19 cellular contexts compared by ENCODE assay signal in genomic region chr1:203807211-203807610, GRCh38. TPM values are rescaled to one million over a fixed set of nuclear protein-coding genes. Genes with fewer than 3 reads are reported as not detected.
DNase-seq lines count a peak whose midpoint lies in the region; ATAC-seq and TF ChIP-seq lines count a peak whose summit lies in the region.
"Had no signal": no experiment of that assay in that cellular context is flagged by ENCODE, and none has a peak within 500 bp of the region (broad histone marks: within the 10 kb centered on the region; RNA-seq: fewer than 3 reads in every experiment).

No MANE protein-coding gene starts in this region.

- H3K9me3 Mint-ChIP-seq in T-cell, result no peaks in the 10 kb centered on the region
- H3K9me3 Mint-ChIP-seq: IgD-negative memory B cell, nephron had no signal

- no peak overlapping the region for H3K14ac ChIP-seq in mesenchymal stem cell (ENCODE audit: low read length in 2 of 2)

- peaks cover 46 to 57% (median 46%) of the 10 kb centered on the region in 3 donors for H3K4me1 Mint-ChIP-seq in T-cell

- 96% methylated on average over 2 of the region's 2 CpGs for WGBS in mesenchymal stem cell

- CTCF ChIA-PET in AG04449 (lab: Yijun Ruan, JAX) (no interaction called here), T-cell (lab: Charles Lee) (interaction anchor here in 1 of 2 donors (0.5 to 0.7 kb wide), 2 partner anchors 15 to 75 kb away, joined by 3 to 4 read pairs; no protein-coding TSS in a partner anchor)

- POLR2A ChIA-PET in AG04449 (lab: Yijun Ruan, JAX) (interaction anchor here (0.6 to 1.2 kb wide), 4 partner anchors 9 to 180 kb away, joined by 3 to 6 read pairs (median 3); partner anchors contain the start of genes ATP2B4, ZBED6 and ZC3H11A), T-cell (lab: Charles Lee) (interaction anchor here in 1 of 2 donors (0.6 kb wide), 1 partner anchor 47 kb away, joined by 3 read pairs; no protein-coding TSS in a partner anchor)

- H2BK5ac ChIP-seq in mesenchymal stem cell (ENCODE audit: low read depth, low read length, poor library complexity, severe bottlenecking), result no peak overlapping the region

- no peak overlapping the region for H3K18ac ChIP-seq in mesenchymal stem cell (ENCODE audit: low read depth in 1 of 2, low read length in 2 of 2)

- peak overlapping the region; percentile 10 for H3K9ac ChIP-seq in mesenchymal stem cell (ENCODE audit: low read length)

- no peak overlapping the region for H3K4me2 ChIP-seq in mesenchymal stem cell (ENCODE audit: low read length, poor library complexity, severe bottlenecking)

- TF ChIP-seq CTCF in AG04449 (IDR thresholded peaks at IDR 0.05; ENCODE audit: insufficient read depth, low read length, missing control alignments), result no peak
- peak; percentile 3 for TF ChIP-seq CTCF in astrocyte of the spinal cord (IDR thresholded peaks at IDR 0.05; ENCODE audit: low read depth, low read length)

- H2AK5ac ChIP-seq in mesenchymal stem cell (ENCODE audit: low read length, severe bottlenecking), result no peak overlapping the region

- in situ Hi-C loops in astrocyte of the spinal cord (cut with HindIII; ENCODE audit: low sequenced_read_pairs), result no loop called here

- no peaks in the 10 kb centered on the region for H3K27me3 Mint-ChIP-seq in T-cell
- H3K27me3 Mint-ChIP-seq: IgD-negative memory B cell had no signal

- ATAC-seq in HG03135 (IDR thresholded peaks at IDR 0.05; ENCODE audit: unreplicated experiment) (no peak), T-cell (replicated peaks in 1 of 4) (no peak), GM21529 (IDR thresholded peaks at IDR 0.05; ENCODE audit: unreplicated experiment) (no peak), GM18519 (IDR thresholded peaks at IDR 0.05; ENCODE audit: low FRiP score, unreplicated experiment) (no peak)
- ATAC-seq: lower lobe of right lung had no signal

- no peak overlapping the region for H2AFZ ChIP-seq in mesenchymal stem cell (ENCODE audit: low read depth, low read length)

- H3K27me3 ChIP-seq in mesenchymal stem cell (ENCODE audit: control insufficient read depth in 1 of 2, insufficient read depth in 1 of 2, low read length in 2 of 2), result no peaks in the 10 kb centered on the region
- H3K27me3 ChIP-seq: stomach had no signal

- H3K79me1 ChIP-seq in mesenchymal stem cell (replicated peaks; ENCODE audit: low read length, poor library complexity, severe bottlenecking), result no peaks in the 10 kb centered on the region

- H3K4ac ChIP-seq in mesenchymal stem cell (ENCODE audit: low read depth in 1 of 2, low read length in 2 of 2), result no peak overlapping the region

- peak overlapping the region in 1 of 2 donors; percentile 31 for H3K27ac Mint-ChIP-seq in T-cell
- H3K27ac Mint-ChIP-seq: IgD-negative memory B cell had no signal

- H2BK15ac ChIP-seq in mesenchymal stem cell (ENCODE audit: low read depth, poor library complexity, severe bottlenecking), result no peak overlapping the region

- no peak overlapping the region for H4K8ac ChIP-seq in mesenchymal stem cell (ENCODE audit: low read length)

- H4K91ac ChIP-seq in mesenchymal stem cell (ENCODE audit: low read length), result no peak overlapping the region

- no peak overlapping the region for H2BK120ac ChIP-seq in mesenchymal stem cell (ENCODE audit: low read depth, low read length)

- H3K4me3 Mint-ChIP-seq in T-cell, result no peak overlapping the region
- H3K4me3 Mint-ChIP-seq: IgD-negative memory B cell, nephron had no signal

- H3K36me3 Mint-ChIP-seq in T-cell, result peaks cover 40% of the 10 kb centered on the region

- H3K36me3 ChIP-seq in mesenchymal stem cell (ENCODE audit: control insufficient read depth in 1 of 2, insufficient read depth in 2 of 2, low read depth in 1 of 2, low read length in 2 of 2), result peaks cover 27 to 60% of the 10 kb centered on the region in 2 experiments

- H3K23ac ChIP-seq in mesenchymal stem cell (ENCODE audit: low read length in 2 of 2), result no peak overlapping the region

- H3K4me3 ChIP-seq in AG04449 (ENCODE audit: low read depth, low read length) (no peak overlapping the region), astrocyte of the spinal cord (ENCODE audit: low read depth, low read length) (no peak overlapping the region), mesenchymal stem cell (ENCODE audit: insufficient read depth in 1 of 2, low read depth in 1 of 2, low read length in 2 of 2) (no peak overlapping the region)
- H3K4me3 ChIP-seq: lower lobe of right lung, skin epidermis, stomach had no signal

- DNase-seq in AG04449 (ENCODE audit: low read depth, low spot score) (peak; percentile 51), HCEC 1CT (peak; percentile 96), astrocyte of the spinal cord (ENCODE audit: low read depth, low spot score) (peak; percentile 71), mesenchymal stem cell (no peak), T-cell (no peak)
- DNase-seq: activated naive CD4-positive, alpha-beta T cell treated with Interleukin-2 at 50 U/mL for 16 hours; DMS79 treated with DMSO at 0.1 percent for 48 hours; erythroblast; lower lobe of right lung; NCI-H1417 treated with DMSO at 0.1 percent for 48 hours; NCI-H446; stomach had no signal

- H2BK12ac ChIP-seq in mesenchymal stem cell (ENCODE audit: low read length in 2 of 2), result no peak overlapping the region

- H3K4me1 ChIP-seq in mesenchymal stem cell (ENCODE audit: control insufficient read depth, insufficient read depth, low read depth, low read length), result peaks cover 2% of the 10 kb centered on the region

- H3K27ac ChIP-seq in mesenchymal stem cell (ENCODE audit: low read length, poor library complexity, severe bottlenecking), result no peak overlapping the region
- H3K27ac ChIP-seq: lower lobe of right lung, skin epidermis, VCaP had no signal

- H3K9me3 ChIP-seq in mesenchymal stem cell (ENCODE audit: control insufficient read depth, low read length), result no peaks in the 10 kb centered on the region
- H3K9me3 ChIP-seq: lower lobe of right lung, stomach had no signal

RNA-seq across cellular contexts. Expression of gene ZBED6, which starts 11.8 kb away (rescaled TPM):
- 18.9 TPM for polyA plus RNA-seq in mesenchymal stem cell (2013, experiment 1 of 2)
- polyA plus RNA-seq in mesenchymal stem cell (2013, experiment 2 of 2), result 18.6 TPM
- total RNA-seq in T-cell, result 10 to 100 TPM; 21.7 to 36.7 (median 23.8) TPM

RNA-seq across cellular contexts. Expression of gene ZC3H11A, which starts 11.8 kb away (rescaled TPM):
- 47.8 TPM for polyA plus RNA-seq in mesenchymal stem cell (2013, experiment 1 of 2)
- polyA plus RNA-seq in mesenchymal stem cell (2013, experiment 2 of 2), result 44.7 TPM
- total RNA-seq in T-cell, result 100 to 1,000 TPM in 2 of 5 donors, 10 to 100 TPM in 3; 85.6 to 111 (median 95.8) TPM

RNA-seq across cellular contexts. Expression of gene LAX1, which starts 42.2 kb away (rescaled TPM):
- polyA plus RNA-seq in mesenchymal stem cell (2013, experiment 1 of 2), result not detected
- polyA plus RNA-seq in mesenchymal stem cell (2013, experiment 2 of 2), result 0.01 TPM
- total RNA-seq in T-cell, result 10 to 100 TPM; 20.0 to 32.4 (median 29.1) TPM

RNA-seq across cellular contexts. Expression of gene SNRPE, which starts 54.2 kb away (rescaled TPM):
- 221 TPM for polyA plus RNA-seq in mesenchymal stem cell (2013, experiment 1 of 2)
- 233 TPM for polyA plus RNA-seq in mesenchymal stem cell (2013, experiment 2 of 2)
- total RNA-seq in T-cell, result 10 to 100 TPM; 50.6 to 80.9 (median 72.0) TPM

Comparison
In these comparisons a context has a peak if more than half of its experiments do, and no peak if none do; other contexts are left out.
1. DNase-seq: peak in AG04449 (single experiment), HCEC 1CT (single experiment) and astrocyte of the spinal cord (single experiment); none in mesenchymal stem cell (single experiment) and T-cell (0 of 34).